ENCODE assay signal across 1 cellular context in genomic region chr1:10507111-10507879, GRCh38.
TF ChIP-seq lines count a peak whose summit lies in the region.

No MANE protein-coding gene starts in this region.

TF ChIP-seq in GM23338, 12 proteins besides CTCF, POLR2A, EP300 and RAD21 (continued from another document):
- TF ChIP-seq ZNF462 (CRISPR knock-in tag; IDR thresholded peaks at IDR 0.05) (no peak), STAT1 (IDR thresholded peaks at IDR 0.05; ENCODE audit: unreplicated experiment) (no peak), POLR2AphosphoS5 (IDR thresholded peaks at IDR 0.05; ENCODE audit: low read depth) (no peak), EZH2 (IDR thresholded peaks at IDR 0.05; ENCODE audit: low read depth, unreplicated experiment) (no peak), ZNF114 (CRISPR knock-in tag; IDR thresholded peaks at IDR 0.05) (no peak), REST (IDR thresholded peaks at IDR 0.05; ENCODE audit: unreplicated experiment) (no peak), ZNF331 (CRISPR knock-in tag; IDR thresholded peaks at IDR 0.05; ENCODE audit: low read depth) (no peak), JUNB (IDR thresholded peaks at IDR 0.05; ENCODE audit: unreplicated experiment) (no peak), NANOG (IDR thresholded peaks at IDR 0.05; ENCODE audit: borderline replicate concordance) (no peak)
